ENCODE assay signal across 8 cellular contexts in genomic region chr9:84697494-84698114, GRCh38. TPM values are rescaled to one million over a fixed set of nuclear protein-coding genes. Genes with fewer than 3 reads are reported as not detected.
DNase-seq lines count a peak whose midpoint lies in the region; ATAC-seq lines count a peak whose summit lies in the region.

No MANE protein-coding gene starts in this region.

- H3K9me3 ChIP-seq in T-helper 17 cell (ENCODE audit: control insufficient read depth, low read length, poor library complexity, severe bottlenecking), result no peaks in the 10 kb centered on the region

- no peak overlapping the region for H3K27ac Mint-ChIP-seq in T-helper 17 cell

- peak overlapping the region; percentile 32 for H3K27ac ChIP-seq in cingulate gyrus (ENCODE audit: low read depth, low read length)

- H3K4me1 Mint-ChIP-seq in T-helper 17 cell, result peaks cover 11% of the 10 kb centered on the region

- H3K36me3 Mint-ChIP-seq in T-helper 17 cell (ENCODE audit: low read depth), result no peaks in the 10 kb centered on the region

- no peaks in the 10 kb centered on the region for H3K27me3 Mint-ChIP-seq in T-helper 17 cell

- ATAC-seq in T-helper 17 cell (peak; percentile 69), left lobe of liver (peak; percentile 87), GM19455 (IDR thresholded peaks at IDR 0.05; ENCODE audit: unreplicated experiment) (no peak)

- no peak overlapping the region for H3K4me3 Mint-ChIP-seq in T-helper 17 cell

- DNase-seq in activated CD4-positive, alpha-beta T cell treated with anti-CD3 and anti-CD28 coated beads for 24 hours (ENCODE audit: low read depth in 2 of 2), result peak; percentile 2 to 39
- DNase-seq in activated CD4-positive, alpha-beta T cell treated with anti-CD3 and anti-CD28 coated beads for 1 hour, result no peak
- DNase-seq in HPDE6-E6E7 (ENCODE audit: extremely low spot score), result peak; percentile 70
- peak; percentile 35 to 38 (median 38) for DNase-seq in T-helper 17 cell
- peak; percentile 55 for DNase-seq in left lobe of liver (ENCODE audit: low spot score)
- peak; percentile 22 to 48 for DNase-seq in stimulated activated CD8-positive, alpha-beta memory T cell treated with anti-CD3 and anti-CD28 coated beads, Interleukin-2, amount 100 ng/mL, for 48 hours (ENCODE audit: low read depth in 2 of 2)

RNA-seq across cellular contexts. Expression of gene NTRK2, which starts 28.1 kb away (rescaled TPM):
- total RNA-seq in T-helper 17 cell (1 to 10 TPM; 1.1 to 1.6 TPM), left lobe of liver (0.38 TPM)
